Comparison of ENCODE assay signal across 13 cellular contexts in genomic region chr3:14397531-14397930, GRCh38. TPM values are rescaled to one million over a fixed set of nuclear protein-coding genes. Genes with fewer than 3 reads are reported as not detected.
A peak's percentile ranks its signal among the peaks of the same experiment; 100 is the strongest.
DNase-seq lines count a peak whose midpoint lies in the region; ATAC-seq and TF ChIP-seq lines count a peak whose summit lies in the region.
"Had no signal": no experiment of that assay in that cellular context is flagged by ENCODE, and none has a peak within 500 bp of the region (broad histone marks: within the 10 kb centered on the region; RNA-seq: fewer than 3 reads in every experiment).

No MANE protein-coding gene starts in this region.

- H3K9me3 Mint-ChIP-seq in chondrocyte (ENCODE audit: low read depth) (no peaks in the 10 kb centered on the region), type B pancreatic cell (no peaks in the 10 kb centered on the region)

- no peaks in the 10 kb centered on the region for H3K27me3 ChIP-seq in heart left ventricle

- no peaks in the 10 kb centered on the region for H3K36me3 ChIP-seq in heart left ventricle
- H3K36me3 ChIP-seq: prostate gland had no signal

- H3K9me3 ChIP-seq in heart left ventricle = no peaks in the 10 kb centered on the region
- H3K9me3 ChIP-seq: prostate gland had no signal

- ATAC-seq in heart left ventricle (no peak), GM19395 (IDR thresholded peaks at IDR 0.05; ENCODE audit: unreplicated experiment) (no peak), GM21360 (IDR thresholded peaks at IDR 0.05; ENCODE audit: unreplicated experiment) (no peak)

- intact Hi-C loops in heart left ventricle (cut with DNase I) = no loop called here
- intact Hi-C loops in cardiac septum (cut with DNase I) = no loop called here

- H3K27ac Mint-ChIP-seq in chondrocyte (ENCODE audit: unreplicated experiment) = peak overlapping the region; percentile 19
- peak overlapping the region; percentile 12 for H3K27ac Mint-ChIP-seq in type B pancreatic cell

- no peak overlapping the region for H3K27ac ChIP-seq in heart left ventricle
- H3K27ac ChIP-seq: PC-9, prostate gland had no signal

- TF ChIP-seq POLR2A in heart left ventricle (IDR thresholded peaks at IDR 0.05) = no peak

- H3K4me1 ChIP-seq in heart left ventricle = peaks cover 0 to 22% (median 8%) of the 10 kb centered on the region in 12 donors
- H3K4me1 ChIP-seq: prostate gland had no signal

- peaks cover 44% of the 10 kb centered on the region for H3K4me1 Mint-ChIP-seq in chondrocyte (ENCODE audit: low read depth)
- peaks cover 25% of the 10 kb centered on the region for H3K4me1 Mint-ChIP-seq in type B pancreatic cell (ENCODE audit: unreplicated experiment)

- DNase-seq in heart left ventricle (peak in 4 of 5 donors; percentile 35 to 60 (median 36)), cardiac septum (ENCODE audit: low spot score) (no peak), MV-4-11 (lab: John Stamatoyannopoulos, UW) (peak; percentile 88), chondrocyte (ENCODE audit: low spot score) (no peak), type B pancreatic cell (ENCODE audit: extremely low spot score, unreplicated experiment) (no peak)
- DNase-seq in activated CD8-positive, alpha-beta memory T cell treated with anti-CD3 and anti-CD28 coated beads for 24 hours = no peak
- DNase-seq: HCEC 1CT; NCI-H1048; PC-9; stimulated activated CD4-positive, alpha-beta T cell treated with anti-CD3 and anti-CD28 coated beads, Interleukin-1b, Interleukin-23, amount 100 ng/mL, for 48 hours had no signal

- H3K4me3 Mint-ChIP-seq in chondrocyte (ENCODE audit: unreplicated experiment) (no peak overlapping the region), type B pancreatic cell (no peak overlapping the region)

- H3K4me3 ChIP-seq in heart left ventricle = no peak overlapping the region
- H3K4me3 ChIP-seq: PC-9, prostate gland had no signal

- no peaks in the 10 kb centered on the region for H3K36me3 Mint-ChIP-seq in chondrocyte (ENCODE audit: low read depth)
- no peaks in the 10 kb centered on the region for H3K36me3 Mint-ChIP-seq in type B pancreatic cell

- TF ChIP-seq CTCF in heart left ventricle (IDR thresholded peaks at IDR 0.05) (no peak), chondrocyte (IDR thresholded peaks at IDR 0.05) (no peak), type B pancreatic cell (conservative IDR thresholded peaks at IDR 0.05) (no peak)

- H3K27me3 Mint-ChIP-seq in chondrocyte (ENCODE audit: low read depth) (no peaks in the 10 kb centered on the region), type B pancreatic cell (peaks cover 6% of the 10 kb centered on the region)

- WGBS in heart left ventricle, 4 donors = 76 to 88% (median 85%) methylated on average over 3 of the region's 3 CpGs

RNA-seq across cellular contexts. Expression of gene SLC6A6, which starts 4.9 kb away (rescaled TPM):
- total RNA-seq in heart left ventricle (100 to 1,000 TPM in 1 of 9 donors, 10 to 100 TPM in 8; 17.5 to 101 (median 34.9) TPM), cardiac septum (129 TPM), chondrocyte (46.0 to 63.9 TPM (median 48.0 TPM) in 3 replicates), type B pancreatic cell (ENCODE audit: low replicate concordance) (24.5 and 30.3 TPM in 2 replicates)
- 100 to 1,000 TPM in 1 of 2 donors, 1 to 10 TPM in 1; 9.1 to 121 TPM for polyA plus RNA-seq in heart left ventricle

Comparison
In these comparisons a context has a peak if more than half of its experiments do, and no peak if none do; other contexts are left out.
1. DNase-seq: peak in heart left ventricle (4 of 5) and MV-4-11 (single experiment); none in cardiac septum (single experiment), chondrocyte (single experiment), type B pancreatic cell (single experiment) and activated CD8-positive, alpha-beta memory T cell treated with anti-CD3 and anti-CD28 coated beads for 24 hours (single experiment).